ENCODE assay signal across 20 cellular contexts in the genomic region with DNA sequence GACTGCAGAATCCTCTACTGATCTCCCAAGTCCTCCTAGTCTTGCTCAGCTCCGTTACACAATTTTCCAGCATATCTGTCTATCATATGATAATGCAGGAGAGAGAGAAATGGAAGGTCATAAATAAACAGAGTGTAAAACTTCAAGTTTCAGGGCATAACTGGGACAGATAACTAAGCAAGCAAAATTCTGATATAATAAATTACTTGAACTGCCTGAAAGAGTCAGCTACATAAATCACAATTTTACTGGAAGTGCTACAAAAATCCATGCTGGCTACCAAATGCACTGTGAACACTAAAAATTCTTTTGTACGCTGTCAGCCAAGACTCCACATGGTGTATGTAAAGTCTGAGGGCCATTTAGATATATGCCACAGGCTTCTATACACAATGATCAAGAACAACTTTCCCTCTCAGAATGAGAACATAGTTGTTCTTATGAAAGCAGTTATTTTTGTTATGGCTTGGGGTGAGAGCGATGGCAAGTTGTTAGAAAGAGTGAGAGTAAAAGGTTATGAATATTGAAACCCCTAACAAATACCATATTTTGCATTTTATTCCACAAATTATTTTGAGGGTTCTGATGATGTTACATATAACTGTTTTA. TPM values are rescaled to one million over a fixed set of nuclear protein-coding genes. Genes with fewer than 3 reads are reported as not detected.
DNase-seq lines count a peak whose midpoint lies in the region; ATAC-seq, FAIRE-seq and TF ChIP-seq lines count a peak whose summit lies in the region.
"Had no signal": no experiment of that assay in that cellular context is flagged by ENCODE, and none has a peak within 500 bp of the region (broad histone marks: within the 10 kb centered on the region; RNA-seq: fewer than 3 reads in every experiment).

No MANE protein-coding gene starts in this region.

- H3K4me1 ChIP-seq in K562 (replicated peaks in 1 of 2; ENCODE audit: control insufficient read depth in 2 of 2, insufficient read depth in 2 of 2, low read length in 2 of 2) (no peaks in the 10 kb centered on the region), stomach (no peaks in the 10 kb centered on the region)

- no peak for TF ChIP-seq RAD21 in K562 (CRISPR knock-in tag; conservative IDR thresholded peaks at IDR 0.05 in 1 of 2, IDR thresholded peaks at IDR 0.05 in 1 of 2)

- WGBS in K562 (ENCODE audit: insufficient coverage, low coverage, missing lambda C conversion rate): 3% methylated on average over 3 of the region's 3 CpGs
- 68 to 84% (median 80%) methylated on average over 3 of the region's 3 CpGs for WGBS in stomach, 5 donors

- H3K27ac ChIP-seq in K562 (ENCODE audit: extremely low read depth, low read depth, low read length) (no peak overlapping the region), stomach (no peak overlapping the region)
- H3K27ac ChIP-seq: SJCRH30 had no signal

- FAIRE-seq in GM12891 (lab: Jason Lieb, UNC): peak; percentile 20
- FAIRE-seq in K562 (lab: Jason Lieb, UNC): no peak

- H3K9me3 ChIP-seq in K562 (replicated peaks; ENCODE audit: control insufficient read depth, insufficient read depth, low read depth, low read length) (no peaks in the 10 kb centered on the region), stomach (no peaks in the 10 kb centered on the region)
- H3K9me3 ChIP-seq: SJCRH30 had no signal

- DNase-seq in GM12891 (ENCODE audit: insufficient read length, low spot score) (no peak), K562 (ENCODE audit: extremely low read depth in 1 of 4, low spot score in 3 of 4) (no peak), pons (ENCODE audit: low spot score) (peak; percentile 12), NCI-H748 treated with DMSO at 0.1 percent for 48 hours (lab: John Stamatoyannopoulos, UW) (no peak), stomach (no peak)
- DNase-seq: C1 segment of cervical spinal cord; GF-D8; HCEC 1CT; Karpas-422; MM.1S; NCI-H1092 treated with DMSO at 0.1 percent for 48 hours; NCI-H1694 treated with DMSO at 0.1 percent for 48 hours; NCI-H2107; NCI-H2227 treated with DMSO at 0.1 percent for 48 hours; NCI-H526 treated with DMSO at 0.1 percent for 48 hours; NK-92 treated with Interleukin-12 subunit alpha and Interleukin-12 subunit beta, amount 100 ng/mL, for 24 hours had no signal

- TF ChIP-seq EP300 in K562 (IDR thresholded peaks at IDR 0.05; ENCODE audit: low read length): no peak
- no peak for TF ChIP-seq EP300 in stomach (IDR thresholded peaks at IDR 0.05)

- POLR2A ChIA-PET in K562 (lab: Yijun Ruan, JAX): no interaction called here

- H3K36me3 ChIP-seq in K562 (ENCODE audit: control insufficient read depth, insufficient read depth, low read length) (no peaks in the 10 kb centered on the region), stomach (no peaks in the 10 kb centered on the region)
- H3K36me3 ChIP-seq: SJCRH30 had no signal

- CTCF ChIA-PET in K562 (lab: Yijun Ruan, JAX; ENCODE audit: low intra/inter-chr PET ratio): no interaction called here

- H2AFZ ChIP-seq in K562 (ENCODE audit: low read depth, low read length): no peak overlapping the region

- H3K4me2 ChIP-seq in K562 (ENCODE audit: insufficient read depth, low read length): no peak overlapping the region

- ATAC-seq in HG03442 (IDR thresholded peaks at IDR 0.05; ENCODE audit: unreplicated experiment) (peak; percentile 80), K562 (no peak), GM18861 (IDR thresholded peaks at IDR 0.05; ENCODE audit: unreplicated experiment) (no peak)

- in situ Hi-C loops in K562 (cut with MboI): no loop called here

- intact Hi-C loops in K562 (cut with micrococcal nuclease) (no loop called here), stomach (cut with DNase I; ENCODE audit: low total_unique reads) (no loop called here)

- TF ChIP-seq POLR2A in GM12891 (IDR thresholded peaks at IDR 0.05; ENCODE audit: low read depth, low read length): no peak
- TF ChIP-seq POLR2A in K562 (conservative IDR thresholded peaks at IDR 0.05): no peak
- TF ChIP-seq POLR2A in stomach (IDR thresholded peaks at IDR 0.05): no peak

- H4K20me1 ChIP-seq in K562 (replicated peaks; ENCODE audit: control insufficient read depth, insufficient read depth, low read length): no peaks in the 10 kb centered on the region

- H3K27me3 ChIP-seq in K562 (ENCODE audit: control insufficient read depth in 2 of 2, insufficient read depth in 2 of 2, low read length in 2 of 2) (no peaks in the 10 kb centered on the region), stomach (no peaks in the 10 kb centered on the region)
- H3K27me3 ChIP-seq: SJCRH30 had no signal

- TF ChIP-seq CTCF in K562 (IDR thresholded peaks at IDR 0.05 in 2 of 3, conservative IDR thresholded peaks at IDR 0.05 in 1 of 3; ENCODE audit: insufficient read depth in 2 of 3, low read depth in 1 of 3, low read length in 3 of 3) (no peak), stomach (IDR thresholded peaks at IDR 0.05) (no peak)

- no peaks in the 10 kb centered on the region for H3K79me2 ChIP-seq in K562 (ENCODE audit: control insufficient read depth, insufficient read depth, low read length)

- no TSS peak for BruUV-seq in K562 (replicated peaks; lab: Mats Ljungman, UMichigan)

- no peak overlapping the region for H3K9ac ChIP-seq in K562 (ENCODE audit: insufficient read depth in 1 of 2, low read depth in 2 of 2, low read length in 2 of 2)

- no peaks in the 10 kb centered on the region for H3K9me1 ChIP-seq in K562 (ENCODE audit: control insufficient read depth, insufficient read depth, low read length)

- H3K4me3 ChIP-seq in K562 (no peak overlapping the region), stomach (no peak overlapping the region)
- H3K4me3 ChIP-seq: SJCRH30 had no signal

TF ChIP-seq in GM12891, 5 proteins besides CTCF, POLR2A, EP300 and RAD21:
- TF ChIP-seq POU2F2 (IDR thresholded peaks at IDR 0.05; ENCODE audit: low read depth, low read length): no peak
TF ChIP-seq in GM12891: peak in this region for 0.

TF ChIP-seq in K562, 482 proteins besides CTCF, POLR2A, EP300 and RAD21 (continues in another document):
- TF ChIP-seq, protein P1, sequence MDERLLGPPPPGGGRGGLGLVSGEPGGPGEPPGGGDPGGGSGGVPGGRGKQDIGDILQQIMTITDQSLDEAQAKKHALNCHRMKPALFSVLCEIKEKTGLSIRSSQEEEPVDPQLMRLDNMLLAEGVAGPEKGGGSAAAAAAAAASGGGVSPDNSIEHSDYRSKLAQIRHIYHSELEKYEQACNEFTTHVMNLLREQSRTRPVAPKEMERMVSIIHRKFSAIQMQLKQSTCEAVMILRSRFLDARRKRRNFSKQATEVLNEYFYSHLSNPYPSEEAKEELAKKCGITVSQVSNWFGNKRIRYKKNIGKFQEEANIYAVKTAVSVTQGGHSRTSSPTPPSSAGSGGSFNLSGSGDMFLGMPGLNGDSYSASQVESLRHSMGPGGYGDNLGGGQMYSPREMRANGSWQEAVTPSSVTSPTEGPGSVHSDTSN (CRISPR knock-in tag; IDR thresholded peaks at IDR 0.05; ENCODE audit: low read depth): no peak
- TF ChIP-seq, protein P1 (tag; conservative IDR thresholded peaks at IDR 0.05; ENCODE audit: low read depth): 0 out of 2 replicates have a peak, but pooled peaks have one; percentile 36
- TF ChIP-seq ZFP1 (CRISPR knock-in tag; IDR thresholded peaks at IDR 0.05) (no peak), ERF (CRISPR knock-in tag; IDR thresholded peaks at IDR 0.05) (no peak), RBM39 (optimal IDR thresholded peaks at IDR 0.05; ENCODE audit: low read depth, low read length) (no peak)
- TF ChIP-seq, protein P2, sequence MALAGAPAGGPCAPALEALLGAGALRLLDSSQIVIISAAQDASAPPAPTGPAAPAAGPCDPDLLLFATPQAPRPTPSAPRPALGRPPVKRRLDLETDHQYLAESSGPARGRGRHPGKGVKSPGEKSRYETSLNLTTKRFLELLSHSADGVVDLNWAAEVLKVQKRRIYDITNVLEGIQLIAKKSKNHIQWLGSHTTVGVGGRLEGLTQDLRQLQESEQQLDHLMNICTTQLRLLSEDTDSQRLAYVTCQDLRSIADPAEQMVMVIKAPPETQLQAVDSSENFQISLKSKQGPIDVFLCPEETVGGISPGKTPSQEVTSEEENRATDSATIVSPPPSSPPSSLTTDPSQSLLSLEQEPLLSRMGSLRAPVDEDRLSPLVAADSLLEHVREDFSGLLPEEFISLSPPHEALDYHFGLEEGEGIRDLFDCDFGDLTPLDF (CRISPR knock-in tag; IDR thresholded peaks at IDR 0.05): no peak

RNA-seq across cellular contexts. Expression of a gene that starts 41.1 kb away (rescaled TPM):
- 0.05 TPM for polyA plus RNA-seq in GM12891 (2012; ENCODE audit: low read depth, missing spikeins)
- 2.1 and 5.4 TPM in 2 replicates for total RNA-seq in K562 (2011; cell fraction: chromatin; rRNA removed; ENCODE audit: low replicate concordance)
- total RNA-seq in K562 (2011; cell fraction: nucleolus; rRNA removed): 1.3 and 1.7 TPM in 2 replicates
- 1.6 and 2.0 TPM in 2 replicates for total RNA-seq in K562 (2011; cell fraction: nucleoplasm; rRNA removed)
- total RNA-seq in K562 (2014; rRNA removed): 0.82 and 1.4 TPM in 2 replicates
- total RNA-seq in K562 (2014; rRNA removed; fragmentation: Illumina TruSeq; extraction: Trizol): 0.54 and 1.2 TPM in 2 replicates
- total RNA-seq in K562 (2015; rRNA removed; fragmentation: Illumina TruSeq; extraction: Trizol): 0.62 and 1.9 TPM in 2 replicates
- 0.75 and 1.1 TPM in 2 replicates for total RNA-seq in K562 (2021)
- polyA plus RNA-seq in K562 (2011; rRNA removed): 0.11 and 0.45 TPM in 2 replicates
- polyA plus RNA-seq in K562 (2011; cell fraction: cytosol; rRNA removed): 0.13 TPM in 1 of 2 replicates, not detected in the other
- polyA plus RNA-seq in K562 (2011; cell fraction: nucleus; rRNA removed): 0.04 and 0.18 TPM in 2 replicates
- polyA plus RNA-seq in K562 (2012): 0.17 and 0.25 TPM in 2 replicates
- polyA plus RNA-seq in K562 (2014; fragmentation: Illumina TruSeq; extraction: Trizol): 0.28 and 1.6 TPM in 2 replicates
- polyA plus RNA-seq in K562 (2014; fragmentation: Nextera tagmentation; extraction: Ambion mirVana): under 1 TPM; 0.31 to 0.41 TPM
- polyA plus RNA-seq in K562 (2014; rRNA removed): 0.36 and 0.67 TPM in 2 replicates
- polyA minus RNA-seq in K562 (2011; rRNA and poly(A)+ RNA removed): 2.5 TPM in 1 of 2 replicates, not detected in the other
- polyA minus RNA-seq in K562 (2011; cell fraction: cytosol; rRNA and poly(A)+ RNA removed): not detected in 2 replicates
- 0.40 TPM in 1 of 2 replicates, not detected in the other for polyA minus RNA-seq in K562 (2011; cell fraction: nucleus; rRNA and poly(A)+ RNA removed)
- total RNA-seq in stomach: 1 to 10 TPM in 4 of 5 donors, not detected in 1; 4.4 to 8.8 (median 6.9) TPM
- 1 to 10 TPM in 1 of 3 donors, under 1 TPM in 2; 0.31 to 1.4 (median 0.46) TPM for polyA plus RNA-seq in stomach
- total RNA-seq: RPMI7951 had no signal
